ENCODE assay signal across 24 cellular contexts in the genomic region with DNA sequence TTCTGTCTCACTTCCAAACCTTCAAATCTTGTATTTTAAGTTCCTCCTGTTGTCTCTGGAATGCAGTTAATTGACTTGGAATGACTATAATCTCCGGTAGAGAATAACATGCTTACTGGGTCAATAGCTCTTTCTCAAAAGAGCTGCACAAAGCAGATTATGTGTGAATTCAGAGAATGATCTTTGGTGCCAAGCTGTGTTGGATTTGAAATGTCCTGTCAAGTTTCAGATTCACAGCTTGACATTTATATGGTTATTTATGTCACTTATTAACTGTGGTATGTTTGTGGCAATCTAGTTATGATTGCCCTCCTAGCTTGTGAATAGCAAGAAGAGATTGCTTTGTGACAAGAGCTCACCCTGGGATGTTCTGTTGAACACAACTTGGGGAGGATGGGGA.
"Had no signal": no experiment of that assay in that cellular context is flagged by ENCODE, and none has a peak within 500 bp of the region (broad histone marks: within the 10 kb centered on the region; RNA-seq: fewer than 3 reads in every experiment).

No MANE protein-coding gene starts in this region.

- H3K9me3 ChIP-seq: colonic mucosa, gastrocnemius medialis, neutrophil, pancreas, right lobe of liver, suprapubic skin, transverse colon, upper lobe of right lung, uterus had no signal

- ATAC-seq: esophagus mucosa; gastrocnemius medialis; naive thymus-derived CD4-positive, alpha-beta T cell; pancreas; right lobe of liver; stimulated activated naive CD8-positive, alpha-beta T cell treated with anti-CD3 and anti-CD28 coated beads, Interleukin-15, amount 100 ng/mL, for 72 hours; upper lobe of right lung had no signal

- DNase-seq: colonic mucosa; effector CD8-positive, alpha-beta T cell; endodermal cell; foreskin fibroblast; gastrocnemius medialis; head of caudate nucleus; mesenchymal stem cell; midbrain; naive thymus-derived CD4-positive, alpha-beta T cell; pancreas; retina; right lobe of liver; small intestine; stimulated activated CD4-positive, alpha-beta T cell treated with anti-CD3 and anti-CD28 coated beads, Interleukin-15, amount 100 ng/mL, for 24 hours; stimulated activated CD4-positive, alpha-beta T cell treated with anti-CD3 and anti-CD28 coated beads, Interleukin-2, amount 100 ng/mL, for 48 hours; stimulated activated naive CD4-positive, alpha-beta T cell; stimulated activated naive CD8-positive, alpha-beta T cell treated with anti-CD3 and anti-CD28 coated beads, Interleukin-15, amount 100 ng/mL, for 72 hours; transverse colon; upper lobe of right lung; uterus had no signal

- H3K4me3 ChIP-seq: colonic mucosa, gastrocnemius medialis, pancreas, right lobe of liver, suprapubic skin, transverse colon, upper lobe of right lung, uterus had no signal

- H3K36me3 ChIP-seq: colonic mucosa, gastrocnemius medialis, neutrophil, pancreas, right lobe of liver, suprapubic skin, transverse colon, upper lobe of right lung, uterus had no signal

- H3K27me3 ChIP-seq: colonic mucosa, gastrocnemius medialis, neutrophil, pancreas, right lobe of liver, suprapubic skin, upper lobe of right lung, uterus had no signal

- H3K27ac ChIP-seq: colonic mucosa, epithelial cell of prostate, gastrocnemius medialis, neutrophil, pancreas, right lobe of liver, suprapubic skin, transverse colon, upper lobe of right lung, uterus had no signal
